ENCODE assay signal across 1 cellular context in the genomic region with DNA sequence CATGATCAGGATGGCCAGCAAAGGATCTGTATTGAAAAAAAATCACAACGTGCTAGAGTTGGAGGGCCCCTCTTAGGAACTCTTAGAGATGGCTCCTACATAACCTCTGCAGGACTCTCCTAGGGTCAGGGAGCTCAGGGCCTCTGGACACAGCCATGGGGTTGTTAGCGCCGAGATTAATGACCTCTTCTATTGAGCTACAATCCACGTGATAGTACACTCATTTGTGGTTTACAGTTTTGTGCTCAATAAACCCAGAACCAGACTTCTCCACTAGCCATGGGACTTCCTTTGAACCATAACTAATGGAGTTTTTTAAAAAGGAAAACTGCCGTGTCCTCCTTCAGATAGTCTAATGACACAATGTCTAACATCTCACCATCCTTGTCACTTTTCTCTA.
A peak's percentile ranks its signal among the peaks of the same experiment; 100 is the strongest.
TF ChIP-seq lines count a peak whose summit lies in the region.

No MANE protein-coding gene starts in this region.

TF ChIP-seq in K562, 482 proteins besides CTCF, POLR2A, EP300 and RAD21:
- TF ChIP-seq FOSL1 (tag; conservative IDR thresholded peaks at IDR 0.05): peak; percentile 29; the same call in 1 of the 2 replicates
- TF ChIP-seq ZNF175 (CRISPR knock-in tag; IDR thresholded peaks at IDR 0.05; ENCODE audit: low read depth): peak; percentile 24; the same call in 1 of the 2 replicates
- TF ChIP-seq CREM (IDR thresholded peaks at IDR 0.05; ENCODE audit: low read depth): no peak
- TF ChIP-seq ESRRA (IDR thresholded peaks at IDR 0.05; ENCODE audit: borderline replicate concordance, low read depth): peak; percentile 14; the same call in 1 of the 2 replicates
- TF ChIP-seq ZNF217 (CRISPR knock-in tag; IDR thresholded peaks at IDR 0.05): no peak
- TF ChIP-seq RCOR1 (IDR thresholded peaks at IDR 0.05; ENCODE audit: borderline replicate concordance in 1 of 2, low read depth in 2 of 2, low read length in 2 of 2): peak in 1 of 2 experiments; percentile 78; a peak in 2 of 4 replicates
- TF ChIP-seq NR2C2 (CRISPR knock-in tag; IDR thresholded peaks at IDR 0.05): no peak
- TF ChIP-seq NR2C2 (tag; IDR thresholded peaks at IDR 0.05): peak; percentile 47; the same call in 1 of the 2 replicates
- no peak for TF ChIP-seq ZC3H8 (IDR thresholded peaks at IDR 0.05)
- no peak for TF ChIP-seq TBP (optimal IDR thresholded peaks at IDR 0.05; ENCODE audit: low read depth, low read length)
- no peak for TF ChIP-seq HMG20B (CRISPR knock-in tag; IDR thresholded peaks at IDR 0.05)
- 0 out of 2 replicates have a peak, but pooled peaks have one; percentile 15 for TF ChIP-seq L3MBTL2 (IDR thresholded peaks at IDR 0.05)
- 0 out of 2 replicates have a peak, but pooled peaks have one; percentile 20 for TF ChIP-seq ZNF584 (CRISPR knock-in tag; IDR thresholded peaks at IDR 0.05; ENCODE audit: low read depth)
- TF ChIP-seq, protein P1, sequence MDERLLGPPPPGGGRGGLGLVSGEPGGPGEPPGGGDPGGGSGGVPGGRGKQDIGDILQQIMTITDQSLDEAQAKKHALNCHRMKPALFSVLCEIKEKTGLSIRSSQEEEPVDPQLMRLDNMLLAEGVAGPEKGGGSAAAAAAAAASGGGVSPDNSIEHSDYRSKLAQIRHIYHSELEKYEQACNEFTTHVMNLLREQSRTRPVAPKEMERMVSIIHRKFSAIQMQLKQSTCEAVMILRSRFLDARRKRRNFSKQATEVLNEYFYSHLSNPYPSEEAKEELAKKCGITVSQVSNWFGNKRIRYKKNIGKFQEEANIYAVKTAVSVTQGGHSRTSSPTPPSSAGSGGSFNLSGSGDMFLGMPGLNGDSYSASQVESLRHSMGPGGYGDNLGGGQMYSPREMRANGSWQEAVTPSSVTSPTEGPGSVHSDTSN (CRISPR knock-in tag; IDR thresholded peaks at IDR 0.05; ENCODE audit: low read depth): no peak
- TF ChIP-seq, protein P1 (tag; conservative IDR thresholded peaks at IDR 0.05; ENCODE audit: low read depth): 0 out of 2 replicates have a peak, but pooled peaks have one; percentile 9
- no peak for TF ChIP-seq IFI16 (CRISPR knock-in tag; IDR thresholded peaks at IDR 0.05)
- TF ChIP-seq ZNF766 (CRISPR knock-in tag; conservative IDR thresholded peaks at IDR 0.05): peak; percentile 81
